Comparison of ENCODE assay signal across 8 cellular contexts in the genomic region with DNA sequence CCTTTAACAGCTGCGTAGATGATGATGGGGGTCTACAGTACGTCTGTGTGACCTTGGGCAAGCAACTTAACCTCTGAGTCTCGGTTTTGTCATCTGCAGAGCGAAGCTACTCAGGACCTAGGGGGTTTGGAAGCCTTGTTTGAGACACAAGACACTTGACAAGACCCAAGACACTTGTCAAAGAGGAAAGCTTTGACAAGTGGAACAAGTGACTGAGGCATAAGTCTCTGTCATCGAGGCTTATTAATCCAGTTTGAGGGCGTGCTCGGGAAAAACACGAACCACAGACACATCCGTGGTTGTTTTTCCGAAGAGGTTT. TPM values are rescaled to one million over a fixed set of nuclear protein-coding genes. Genes with fewer than 3 reads are reported as not detected.
A peak's percentile ranks its signal among the peaks of the same experiment; 100 is the strongest.
DNase-seq lines count a peak whose midpoint lies in the region; ATAC-seq and TF ChIP-seq lines count a peak whose summit lies in the region.

No MANE protein-coding gene starts in this region.

- H3K36me3 ChIP-seq in DND-41 (ENCODE audit: insufficient read depth, low read length) = 0 out of 2 replicates have a peak, but pooled peaks cover 3% of the 10 kb centered on the region
- no peaks in the 10 kb centered on the region for H3K36me3 ChIP-seq in SJCRH30
- no peaks in the 10 kb centered on the region for H3K36me3 ChIP-seq in parathyroid adenoma (ENCODE audit: control insufficient read depth, insufficient read depth, low read length)

- H3K9me3 ChIP-seq in DND-41 (ENCODE audit: insufficient read depth, low read length, severe bottlenecking) = no peaks in the 10 kb centered on the region
- no peaks in the 10 kb centered on the region for H3K9me3 ChIP-seq in SJCRH30 (replicated peaks)
- H3K9me3 ChIP-seq in parathyroid adenoma (ENCODE audit: control insufficient read depth, low read length) = no peaks in the 10 kb centered on the region

- no peak for DNase-seq in DND-41
- no peak for DNase-seq in SJCRH30
- DNase-seq in epithelial cell of proximal tubule (ENCODE audit: low read depth) = no peak
- DNase-seq in OCI-M2 (lab: John Stamatoyannopoulos, UW; ENCODE audit: unreplicated experiment) = no peak
- DNase-seq in HCEC 1CT = no peak
- DNase-seq in NAMALWA (ENCODE audit: low spot score) = no peak

- TF ChIP-seq CTCF in DND-41 (IDR thresholded peaks at IDR 0.05; ENCODE audit: borderline replicate concordance, extremely low read depth, low read length, poor library complexity, severe bottlenecking) (no peak), epithelial cell of proximal tubule (conservative IDR thresholded peaks at IDR 0.05; ENCODE audit: low read depth, low read length) (no peak), parathyroid adenoma (IDR thresholded peaks at IDR 0.05) (no peak)

- no peaks in the 10 kb centered on the region for H4K20me1 ChIP-seq in DND-41 (ENCODE audit: insufficient read depth, low read length)

- H2AFZ ChIP-seq in DND-41 (ENCODE audit: low read depth, low read length) (peak overlapping the region; percentile 91), parathyroid adenoma (peak overlapping the region; percentile 67)

- peak overlapping the region; percentile 45 for H3K27ac ChIP-seq in DND-41 (ENCODE audit: low read length)
- H3K27ac ChIP-seq in SJCRH30 = peak overlapping the region; percentile 1; the same call in 1 of the 2 replicates
- peak overlapping the region; percentile 46 for H3K27ac ChIP-seq in parathyroid adenoma

- H3K4me3 ChIP-seq in DND-41 (ENCODE audit: low read depth in 1 of 2, low read length in 2 of 2) (peak overlapping the region; percentile 5 to 90; a peak in 3 of 4 replicates), SJCRH30 (peak overlapping the region; percentile 39), epithelial cell of proximal tubule (ENCODE audit: low read depth, low read length) (peak overlapping the region; percentile 43), parathyroid adenoma (ENCODE audit: low read depth, low read length) (peak overlapping the region; percentile 37)

- peak overlapping the region; percentile 87 for H3K4me2 ChIP-seq in DND-41 (ENCODE audit: insufficient read depth, low read length)
- peak overlapping the region; percentile 71 for H3K4me2 ChIP-seq in parathyroid adenoma (ENCODE audit: low read length)

- H3K4me1 ChIP-seq in DND-41 (ENCODE audit: insufficient read depth, low read length) (peaks cover 25% of the 10 kb centered on the region), SJCRH30 (peaks cover 11% of the 10 kb centered on the region), parathyroid adenoma (peaks cover 6% of the 10 kb centered on the region)

- H3K79me2 ChIP-seq in DND-41 (ENCODE audit: insufficient read depth, low read length) (no peaks in the 10 kb centered on the region; the same call in 1 of the 2 replicates), parathyroid adenoma (no peaks in the 10 kb centered on the region)

- ATAC-seq in DND-41 (ENCODE audit: insufficient read depth, low read depth) (no peak), HG03095 (IDR thresholded peaks at IDR 0.05; ENCODE audit: unreplicated experiment) (no peak)

- H3K9ac ChIP-seq in DND-41 (ENCODE audit: low read depth, low read length) (peak overlapping the region; percentile 46), parathyroid adenoma (no peak overlapping the region)

- H3K27me3 ChIP-seq in DND-41 (ENCODE audit: insufficient read depth, low read length, poor library complexity) = no peaks in the 10 kb centered on the region
- no peaks in the 10 kb centered on the region for H3K27me3 ChIP-seq in SJCRH30
- no peaks in the 10 kb centered on the region for H3K27me3 ChIP-seq in parathyroid adenoma (ENCODE audit: control insufficient read depth, insufficient read depth, low read length)

RNA-seq across cellular contexts. Expression of gene PC, which starts 0.7 kb away (rescaled TPM):
- total RNA-seq in SJCRH30 (2014; rRNA removed; shearing (Covaris generic)) = 19.9 and 22.9 TPM in 2 replicates
- total RNA-seq in epithelial cell of proximal tubule = 4.7 and 10.6 TPM in 2 replicates

RNA-seq across cellular contexts. Expression of gene C11orf86, which starts 16.2 kb away (rescaled TPM):
- total RNA-seq in SJCRH30 (2014; rRNA removed; shearing (Covaris generic)) = not detected in 2 replicates
- total RNA-seq in epithelial cell of proximal tubule = not detected in 2 replicates
